Comparison of ENCODE assay signal across 9 cellular contexts in the genomic region with DNA sequence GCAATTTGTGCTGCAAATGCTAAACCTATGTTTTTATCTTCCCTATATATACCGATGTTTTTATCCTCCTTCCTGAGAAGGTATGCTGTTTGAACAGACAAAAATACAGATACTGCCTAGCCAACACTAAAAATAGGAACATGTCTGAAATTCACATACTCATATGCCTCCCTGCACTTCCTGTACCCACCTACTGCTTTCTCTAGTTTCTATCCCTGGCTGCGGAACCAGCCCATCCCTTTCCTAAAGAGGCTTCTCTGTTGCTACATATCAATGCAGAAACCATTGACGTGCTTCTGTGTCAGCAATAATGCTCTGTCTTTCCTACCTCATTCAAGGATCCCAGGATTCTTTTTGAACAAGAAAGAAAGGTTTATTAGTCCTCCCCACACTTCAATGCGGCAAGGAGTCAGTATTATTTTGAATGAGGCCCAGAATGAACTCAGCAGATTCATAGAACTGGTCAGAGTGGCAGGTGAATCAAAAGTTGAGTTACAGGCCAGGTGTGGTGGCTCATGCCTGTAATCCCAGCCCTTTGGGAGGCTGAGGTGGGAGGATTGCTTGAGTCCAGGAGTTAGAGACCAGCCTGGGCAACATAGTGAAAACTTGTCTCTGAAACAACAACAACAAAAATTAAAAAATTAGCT.
DNase-seq lines count a peak whose midpoint lies in the region; ATAC-seq and TF ChIP-seq lines count a peak whose summit lies in the region.
"Had no signal": no experiment of that assay in that cellular context is flagged by ENCODE, and none has a peak within 500 bp of the region (broad histone marks: within the 10 kb centered on the region; RNA-seq: fewer than 3 reads in every experiment).

No MANE protein-coding gene starts in this region.

- intact Hi-C loops in lower leg skin (cut with DNase I; ENCODE audit: low total_unique reads), result no loop called here

- TF ChIP-seq CTCF in fibroblast of pulmonary artery (IDR thresholded peaks at IDR 0.05; ENCODE audit: low read length, missing control alignments) (no peak), lower leg skin (IDR thresholded peaks at IDR 0.05) (no peak), coronary artery (IDR thresholded peaks at IDR 0.05) (no peak)

- DNase-seq in fibroblast of pulmonary artery (ENCODE audit: low read depth), result peak; percentile 28
- DNase-seq in lower leg skin (ENCODE audit: low spot score in 2 of 2), result no peak
- no peak for DNase-seq in NCI-H187 (lab: John Stamatoyannopoulos, UW)
- DNase-seq in SW480 (ENCODE audit: low spot score), result no peak
- DNase-seq in coronary artery (ENCODE audit: low spot score), result no peak
- DNase-seq: pancreas had no signal

- H3K4me3 ChIP-seq in fibroblast of pulmonary artery (replicated peaks; ENCODE audit: low read depth, low read length) (no peak overlapping the region), lower leg skin (ENCODE audit: low read depth, poor library complexity, severe bottlenecking) (no peak overlapping the region), coronary artery (no peak overlapping the region)
- H3K4me3 ChIP-seq: pancreas had no signal

- ATAC-seq in GM18502 (IDR thresholded peaks at IDR 0.05; ENCODE audit: poor library complexity, unreplicated experiment) (peak; percentile 97), GM21367 (IDR thresholded peaks at IDR 0.05; ENCODE audit: unreplicated experiment) (peak; percentile 96), HG03354 (IDR thresholded peaks at IDR 0.05; ENCODE audit: poor library complexity, severe bottlenecking, unreplicated experiment) (peak; percentile 86)

- no peak overlapping the region for H3K27ac ChIP-seq in coronary artery
- H3K27ac ChIP-seq: pancreas had no signal

- no peak for TF ChIP-seq POLR2A in lower leg skin (IDR thresholded peaks at IDR 0.05)

- WGBS in lower leg skin, 2 donors, result 66 to 71% methylated on average over 4 of the region's 4 CpGs
